1 cellular context compared by ENCODE assay signal in the genomic region with DNA sequence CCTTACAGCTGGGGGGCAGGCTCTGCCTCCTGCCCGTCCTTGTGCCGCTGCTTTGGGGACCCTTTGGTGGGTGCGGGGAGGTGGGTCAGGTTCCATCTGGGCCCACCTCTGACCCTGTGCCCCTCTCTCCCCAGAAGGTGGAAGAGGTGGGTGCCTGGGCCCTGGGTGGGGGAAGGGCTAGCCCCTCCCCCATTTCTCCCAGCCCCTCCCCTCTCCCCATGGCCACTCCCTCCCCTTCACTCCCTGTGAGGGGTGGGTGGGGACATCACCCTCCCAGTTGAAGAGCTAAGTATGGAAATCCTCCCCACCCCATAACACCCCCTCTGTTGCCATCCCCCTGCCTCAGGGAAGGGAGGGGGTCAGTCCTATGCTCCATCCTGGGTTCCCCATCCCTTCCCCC.
TF ChIP-seq lines count a peak whose summit lies in the region.

No MANE protein-coding gene starts in this region.

TF ChIP-seq in K562, 482 proteins besides CTCF, POLR2A, EP300 and RAD21:
- TF ChIP-seq, protein P1, sequence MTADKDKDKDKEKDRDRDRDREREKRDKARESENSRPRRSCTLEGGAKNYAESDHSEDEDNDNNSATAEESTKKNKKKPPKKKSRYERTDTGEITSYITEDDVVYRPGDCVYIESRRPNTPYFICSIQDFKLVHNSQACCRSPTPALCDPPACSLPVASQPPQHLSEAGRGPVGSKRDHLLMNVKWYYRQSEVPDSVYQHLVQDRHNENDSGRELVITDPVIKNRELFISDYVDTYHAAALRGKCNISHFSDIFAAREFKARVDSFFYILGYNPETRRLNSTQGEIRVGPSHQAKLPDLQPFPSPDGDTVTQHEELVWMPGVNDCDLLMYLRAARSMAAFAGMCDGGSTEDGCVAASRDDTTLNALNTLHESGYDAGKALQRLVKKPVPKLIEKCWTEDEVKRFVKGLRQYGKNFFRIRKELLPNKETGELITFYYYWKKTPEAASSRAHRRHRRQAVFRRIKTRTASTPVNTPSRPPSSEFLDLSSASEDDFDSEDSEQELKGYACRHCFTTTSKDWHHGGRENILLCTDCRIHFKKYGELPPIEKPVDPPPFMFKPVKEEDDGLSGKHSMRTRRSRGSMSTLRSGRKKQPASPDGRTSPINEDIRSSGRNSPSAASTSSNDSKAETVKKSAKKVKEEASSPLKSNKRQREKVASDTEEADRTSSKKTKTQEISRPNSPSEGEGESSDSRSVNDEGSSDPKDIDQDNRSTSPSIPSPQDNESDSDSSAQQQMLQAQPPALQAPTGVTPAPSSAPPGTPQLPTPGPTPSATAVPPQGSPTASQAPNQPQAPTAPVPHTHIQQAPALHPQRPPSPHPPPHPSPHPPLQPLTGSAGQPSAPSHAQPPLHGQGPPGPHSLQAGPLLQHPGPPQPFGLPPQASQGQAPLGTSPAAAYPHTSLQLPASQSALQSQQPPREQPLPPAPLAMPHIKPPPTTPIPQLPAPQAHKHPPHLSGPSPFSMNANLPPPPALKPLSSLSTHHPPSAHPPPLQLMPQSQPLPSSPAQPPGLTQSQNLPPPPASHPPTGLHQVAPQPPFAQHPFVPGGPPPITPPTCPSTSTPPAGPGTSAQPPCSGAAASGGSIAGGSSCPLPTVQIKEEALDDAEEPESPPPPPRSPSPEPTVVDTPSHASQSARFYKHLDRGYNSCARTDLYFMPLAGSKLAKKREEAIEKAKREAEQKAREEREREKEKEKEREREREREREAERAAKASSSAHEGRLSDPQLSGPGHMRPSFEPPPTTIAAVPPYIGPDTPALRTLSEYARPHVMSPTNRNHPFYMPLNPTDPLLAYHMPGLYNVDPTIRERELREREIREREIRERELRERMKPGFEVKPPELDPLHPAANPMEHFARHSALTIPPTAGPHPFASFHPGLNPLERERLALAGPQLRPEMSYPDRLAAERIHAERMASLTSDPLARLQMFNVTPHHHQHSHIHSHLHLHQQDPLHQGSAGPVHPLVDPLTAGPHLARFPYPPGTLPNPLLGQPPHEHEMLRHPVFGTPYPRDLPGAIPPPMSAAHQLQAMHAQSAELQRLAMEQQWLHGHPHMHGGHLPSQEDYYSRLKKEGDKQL (CRISPR knock-in tag; IDR thresholded peaks at IDR 0.05; ENCODE audit: borderline replicate concordance) = no peak
- no peak for TF ChIP-seq POLR2AphosphoS5 (IDR thresholded peaks at IDR 0.05; ENCODE audit: control insufficient read depth, insufficient read depth, low read depth, low read length)
- TF ChIP-seq EZH2 (IDR thresholded peaks at IDR 0.05; ENCODE audit: borderline replicate concordance, low read depth, low read length) = no peak
- no peak for TF ChIP-seq RBM22 (IDR thresholded peaks at IDR 0.05; ENCODE audit: low read depth, low read length, poor library complexity, severe bottlenecking)
- TF ChIP-seq, protein P2, sequence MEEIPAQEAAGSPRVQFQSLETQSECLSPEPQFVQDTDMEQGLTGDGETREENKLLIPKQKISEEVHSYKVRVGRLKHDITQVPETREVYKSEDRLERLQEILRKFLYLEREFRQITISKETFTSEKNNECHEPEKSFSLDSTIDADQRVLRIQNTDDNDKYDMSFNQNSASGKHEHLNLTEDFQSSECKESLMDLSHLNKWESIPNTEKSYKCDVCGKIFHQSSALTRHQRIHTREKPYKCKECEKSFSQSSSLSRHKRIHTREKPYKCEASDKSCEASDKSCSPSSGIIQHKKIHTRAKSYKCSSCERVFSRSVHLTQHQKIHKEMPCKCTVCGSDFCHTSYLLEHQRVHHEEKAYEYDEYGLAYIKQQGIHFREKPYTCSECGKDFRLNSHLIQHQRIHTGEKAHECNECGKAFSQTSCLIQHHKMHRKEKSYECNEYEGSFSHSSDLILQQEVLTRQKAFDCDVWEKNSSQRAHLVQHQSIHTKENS (CRISPR knock-in tag; IDR thresholded peaks at IDR 0.05) = no peak
